ENCODE assay signal across 1 cellular context in genomic region chr9:135937521-135938489, GRCh38.
A peak's percentile ranks its signal among the peaks of the same experiment; 100 is the strongest.
TF ChIP-seq lines count a peak whose summit lies in the region.

No MANE protein-coding gene starts in this region.

TF ChIP-seq in K562, 482 proteins besides CTCF, POLR2A, EP300 and RAD21 (continued from another document):
- TF ChIP-seq CHD7 (IDR thresholded peaks at IDR 0.05; ENCODE audit: low read depth, low read length) (peak; percentile 55), MITF (IDR thresholded peaks at IDR 0.05) (no peak), ZNF696 (CRISPR knock-in tag; conservative IDR thresholded peaks at IDR 0.05) (no peak), SNRNP70 (optimal IDR thresholded peaks at IDR 0.05; ENCODE audit: low read depth, low read length) (no peak), PRMT5 (CRISPR knock-in tag; IDR thresholded peaks at IDR 0.05) (no peak), TFAP4 (CRISPR knock-in tag; IDR thresholded peaks at IDR 0.05; ENCODE audit: borderline replicate concordance) (no peak), ATF3 (IDR thresholded peaks at IDR 0.05) (peak; percentile 27; the same call in 1 of the 2 replicates), ATF3 (CRISPR knock-in tag; conservative IDR thresholded peaks at IDR 0.05) (no peak), NR1H2 (CRISPR knock-in tag; IDR thresholded peaks at IDR 0.05) (no peak), SMARCB1 (IDR thresholded peaks at IDR 0.05; ENCODE audit: insufficient read length, low read depth) (no peak), BCL6 (CRISPR knock-in tag; IDR thresholded peaks at IDR 0.05) (no peak), JUNB (CRISPR knock-in tag; conservative IDR thresholded peaks at IDR 0.05) (no peak), ZNF644 (tag; IDR thresholded peaks at IDR 0.05; ENCODE audit: low read depth) (no peak), E2F6 (IDR thresholded peaks at IDR 0.05; ENCODE audit: borderline replicate concordance in 1 of 2, extremely low read depth in 1 of 2, insufficient read depth in 1 of 2, insufficient read length in 1 of 2, low read depth in 1 of 2, low read length in 1 of 2, poor library complexity in 1 of 2, severe bottlenecking in 1 of 2) (no peak), SP1 (CRISPR knock-in tag; IDR thresholded peaks at IDR 0.05) (no peak), SAFB2 (IDR thresholded peaks at IDR 0.05; ENCODE audit: borderline replicate concordance, low read depth, low read length, severe bottlenecking) (no peak), TBL1XR1 (IDR thresholded peaks at IDR 0.05; ENCODE audit: low read length in 2 of 2) (no peak), RFX7 (CRISPR knock-in tag; IDR thresholded peaks at IDR 0.05) (no peak), ZFP30 (CRISPR knock-in tag; IDR thresholded peaks at IDR 0.05; ENCODE audit: borderline replicate concordance) (no peak), FOXP1 (CRISPR knock-in tag; IDR thresholded peaks at IDR 0.05) (no peak), ZZZ3 (IDR thresholded peaks at IDR 0.05) (no peak), TEAD2 (tag; IDR thresholded peaks at IDR 0.05) (no peak)
